In genomic region chr3:149967067-149967685, GRCh38 we compare ENCODE assay signal across 8 cellular contexts. TPM values are rescaled to one million over a fixed set of nuclear protein-coding genes. Genes with fewer than 3 reads are reported as not detected.
DNase-seq lines count a peak whose midpoint lies in the region; ATAC-seq and TF ChIP-seq lines count a peak whose summit lies in the region.

No MANE protein-coding gene starts in this region.

- CTCF ChIA-PET in mammary epithelial cell (lab: Charles Lee; ENCODE audit: low non-redundant PET), result interaction anchor here (0.7 to 1.1 kb wide), 4 partner anchors 68 to 270 kb away, joined by 3 to 11 read pairs (median 6); no protein-coding TSS in a partner anchor

- dilution Hi-C loops in mammary epithelial cell (cut with HindIII; ENCODE audit: low sequenced_read_pairs), result no loop called here

- no peaks in the 10 kb centered on the region for H4K20me1 ChIP-seq in mammary epithelial cell (ENCODE audit: insufficient read depth, low read length)

- H3K36me3 ChIP-seq in mammary epithelial cell (ENCODE audit: insufficient read depth, low read length), result peaks cover 20% of the 10 kb centered on the region

- peak overlapping the region; percentile 94 for H3K4me2 ChIP-seq in mammary epithelial cell (ENCODE audit: insufficient read depth, low read depth, low read length)

- ATAC-seq in GM19455 (IDR thresholded peaks at IDR 0.05; ENCODE audit: unreplicated experiment) (no peak), GM21390 (IDR thresholded peaks at IDR 0.05; ENCODE audit: unreplicated experiment) (no peak)

- no peak overlapping the region for H2AFZ ChIP-seq in mammary epithelial cell (ENCODE audit: low read depth, low read length)

- peak overlapping the region in 2 of 3 experiments; percentile 18 to 89 for H3K4me3 ChIP-seq in mammary epithelial cell (replicated peaks in 1 of 3; ENCODE audit: insufficient read depth in 1 of 3, low read depth in 2 of 3, low read length in 3 of 3)

- no TSS peak for BruUV-seq in mammary epithelial cell (replicated peaks; lab: Mats Ljungman, UMichigan)

- DNase-seq in ACHN (peak; percentile 58), GM13977 (ENCODE audit: low spot score) (no peak), NCI-H2227 treated with DMSO at 0.1 percent for 48 hours (lab: John Stamatoyannopoulos, UW) (peak; percentile 34), mammary epithelial cell (peak; percentile 47), lung microvascular endothelial cell (ENCODE audit: low read depth in 2 of 2) (peak; percentile 55 to 57)
- no peak for DNase-seq in effector CD4-positive, alpha-beta T cell

- H3K9ac ChIP-seq in mammary epithelial cell (ENCODE audit: insufficient read depth, low read length), result no peak overlapping the region

- WGBS in mammary epithelial cell (ENCODE audit: low coverage, missing lambda C conversion rate), result 10% methylated on average over 9 of the region's 9 CpGs

- peak overlapping the region; percentile 94 for H3K27ac ChIP-seq in mammary epithelial cell (ENCODE audit: insufficient read depth, low read depth, low read length)

- peaks cover 22% of the 10 kb centered on the region for H3K4me1 ChIP-seq in mammary epithelial cell (ENCODE audit: insufficient read depth, low read length)

- TF ChIP-seq CTCF in GM13977 (IDR thresholded peaks at IDR 0.05; ENCODE audit: extremely low read depth, insufficient read depth, missing control alignments), result peak; percentile 46
- peak; percentile 33 to 50 for TF ChIP-seq CTCF in mammary epithelial cell (conservative IDR thresholded peaks at IDR 0.05 in 1 of 2, IDR thresholded peaks at IDR 0.05 in 1 of 2; ENCODE audit: extremely low read depth in 1 of 2, insufficient read depth in 1 of 2, low read depth in 1 of 2, low read length in 2 of 2)

- in situ Hi-C loops in ACHN (cut with HindIII; ENCODE audit: low pct_ligation_motif_present, low pct_unique_long_range_greater_than_20kb, low sequenced_read_pairs), result no loop called here
- in situ Hi-C loops in GM13977 (cut with MboI; ENCODE audit: low pct_unique_long_range_greater_than_20kb, low sequenced_read_pairs, unreplicated experiment), result no loop called here
- in situ Hi-C loops in mammary epithelial cell (cut with MboI; ENCODE audit: low sequenced_read_pairs in 2 of 2), result loop anchor here (5.0 to 25.0 kb wide), 3 partner anchors 215 to 570 kb away; partner anchors contain the start of genes EIF2A (in 1 of the 2) and SERP1 (in 1 of the 2)

- intact Hi-C loops in mammary epithelial cell (cut with micrococcal nuclease), result loop anchor here (1.0 to 5.0 kb wide), 4 partner anchors 31 to 445 kb away; no protein-coding TSS in a partner anchor

- H3K27me3 ChIP-seq in mammary epithelial cell (ENCODE audit: insufficient read depth, low read length), result no peaks in the 10 kb centered on the region

- peaks cover 92% of the 10 kb centered on the region for H3K79me2 ChIP-seq in mammary epithelial cell (ENCODE audit: insufficient read depth, low read length)

- H3K9me3 ChIP-seq in mammary epithelial cell (replicated peaks; ENCODE audit: insufficient read depth, low read length), result no peaks in the 10 kb centered on the region

RNA-seq across cellular contexts. Expression of gene PFN2, which starts 3.5 kb away (rescaled TPM):
- total RNA-seq in mammary epithelial cell (100 to 1,000 TPM; 207 to 217 TPM), lung microvascular endothelial cell (4.2 and 15.5 TPM in 2 replicates)
- polyA plus RNA-seq in mammary epithelial cell, result 271 TPM
- polyA minus RNA-seq in mammary epithelial cell, result 162 TPM

Comparison
In these comparisons a context has a peak if more than half of its experiments do, and no peak if none do; other contexts are left out.
1. DNase-seq: peak in ACHN (single experiment), NCI-H2227 treated with DMSO at 0.1 percent for 48 hours (single experiment), mammary epithelial cell (single experiment) and lung microvascular endothelial cell (2 of 2); none in GM13977 (single experiment) and effector CD4-positive, alpha-beta T cell (single experiment).
2. RNA of gene PFN2, which starts 3.5 kb away (total RNA-seq): 207 to 217 TPM in mammary epithelial cell; 4.2 to 15.5 TPM in lung microvascular endothelial cell; every median in the first group is over 10 times any median in the second.
3. in situ Hi-C loops: an anchor here in mammary epithelial cell (5.0 to 25.0 kb wide); none called in ACHN and GM13977.